ENCODE assay signal across 18 cellular contexts in the genomic region with DNA sequence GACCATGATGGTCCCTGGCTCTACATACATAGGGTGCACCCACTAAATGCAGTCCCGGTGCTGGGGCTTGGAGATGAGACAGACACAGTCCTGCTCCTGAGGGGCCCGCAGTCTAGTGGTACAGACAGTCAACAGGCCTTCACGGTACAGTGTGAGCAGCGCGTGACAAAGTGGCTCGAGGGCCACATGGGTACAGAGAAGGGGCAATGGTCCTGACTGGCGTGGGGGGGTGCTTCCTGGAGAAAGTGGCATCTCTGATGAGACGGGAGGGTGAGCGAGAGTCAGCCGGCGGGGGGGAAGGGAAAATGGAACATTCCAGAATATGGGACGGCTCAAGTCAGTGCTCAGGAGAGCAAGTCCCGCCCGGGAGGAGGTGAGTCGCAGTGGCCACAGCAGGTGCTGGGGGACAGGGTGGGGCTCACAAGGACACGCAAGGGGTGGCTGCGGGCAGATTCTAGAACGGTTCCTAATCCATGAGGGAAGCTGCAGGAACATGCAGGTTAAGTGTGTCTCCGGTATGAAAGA. TPM values are rescaled to one million over a fixed set of nuclear protein-coding genes. Genes with fewer than 3 reads are reported as not detected.
A peak's percentile ranks its signal among the peaks of the same experiment; 100 is the strongest.
DNase-seq lines count a peak whose midpoint lies in the region; ATAC-seq and TF ChIP-seq lines count a peak whose summit lies in the region.
"Had no signal": no experiment of that assay in that cellular context is flagged by ENCODE, and none has a peak within 500 bp of the region (broad histone marks: within the 10 kb centered on the region; RNA-seq: fewer than 3 reads in every experiment).

No MANE protein-coding gene starts in this region.

- peak overlapping the region in 4 of 5 donors; percentile 28 to 85 (median 72) for H3K27ac ChIP-seq in adrenal gland
- peak overlapping the region; percentile 57 to 68 for H3K27ac ChIP-seq in testis
- H3K27ac ChIP-seq: KMS-11 had no signal

- H3K9me3 ChIP-seq in adrenal gland (replicated peaks in 1 of 3) (no peaks in the 10 kb centered on the region), testis (no peaks in the 10 kb centered on the region)
- H3K9me3 ChIP-seq: BE2C, Caco-2 had no signal

- H3K4me1 Mint-ChIP-seq in activated naive CD4-positive, alpha-beta T cell treated with anti-CD3 and anti-CD28 coated beads, Interleukin-2, amount 10 ng/mL, durations not matched to agents 7 days and 5 days, result no peaks in the 10 kb centered on the region
- H3K4me1 Mint-ChIP-seq in nephron progenitor cell, result no peaks in the 10 kb centered on the region

- H3K36me3 ChIP-seq in adrenal gland (replicated peaks in 1 of 2) (peaks cover 0 to 4% of the 10 kb centered on the region in 2 donors), testis (ENCODE audit: low read depth, missing control alignments) (no peaks in the 10 kb centered on the region)
- H3K36me3 ChIP-seq: BE2C had no signal

- CTCF ChIA-PET in activated naive CD4-positive, alpha-beta T cell treated with anti-CD3 and anti-CD28 coated beads, Interleukin-2, amount 10 ng/mL, durations not matched to agents 7 days and 5 days (lab: Charles Lee), result no interaction called here

- no peak overlapping the region for H3K27ac Mint-ChIP-seq in activated naive CD4-positive, alpha-beta T cell treated with anti-CD3 and anti-CD28 coated beads, Interleukin-2, amount 10 ng/mL, durations not matched to agents 7 days and 5 days
- H3K27ac Mint-ChIP-seq in nephron progenitor cell, result peak overlapping the region; percentile 60
- H3K27ac Mint-ChIP-seq: CD4-positive, alpha-beta T cell had no signal

- H3K4me3 ChIP-seq in adrenal gland (no peak overlapping the region), testis (no peak overlapping the region)

- TF ChIP-seq CTCF in adrenal gland (IDR thresholded peaks at IDR 0.05) (no peak), nephron progenitor cell (IDR thresholded peaks at IDR 0.05) (no peak), testis (IDR thresholded peaks at IDR 0.05) (no peak)

- DNase-seq in activated naive CD4-positive, alpha-beta T cell treated with anti-CD3 and anti-CD28 coated beads, Interleukin-2, amount 10 ng/mL, durations not matched to agents 7 days and 5 days, result peak; percentile 13
- DNase-seq in activated naive CD4-positive, alpha-beta T cell (lab: John Stamatoyannopoulos, UW), result no peak
- DNase-seq in adrenal gland (peak in 1 of 7 donors; percentile 54), nephron progenitor cell (no peak), testis (no peak), NCI-H345 treated with DMSO at 0.1 percent for 48 hours (lab: John Stamatoyannopoulos, UW; ENCODE audit: unreplicated experiment) (no peak)
- DNase-seq: BE2C; Caco-2; CD4-positive, alpha-beta T cell; NCI-H1417; NCI-H187; NCI-H2227 treated with DMSO at 0.1 percent for 48 hours; NCI-H524; NCI-H82; OCI-M1; SHP77 had no signal

- WGBS in adrenal gland, 4 donors, result 88 to 93% (median 91%) methylated on average over 18 to 19 of the region's 19 CpGs
- WGBS in testis, 2 donors, result 91 to 94% methylated on average over 16 to 19 of the region's 19 CpGs

- intact Hi-C loops in adrenal gland (cut with DNase I) (no loop called here), testis (cut with DNase I; ENCODE audit: low total_unique reads) (no loop called here)

- H3K9me3 Mint-ChIP-seq in activated naive CD4-positive, alpha-beta T cell treated with anti-CD3 and anti-CD28 coated beads, Interleukin-2, amount 10 ng/mL, durations not matched to agents 7 days and 5 days, result no peaks in the 10 kb centered on the region
- no peaks in the 10 kb centered on the region for H3K9me3 Mint-ChIP-seq in nephron progenitor cell
- H3K9me3 Mint-ChIP-seq: CD4-positive, alpha-beta T cell had no signal

- peaks cover 28 to 31% of the 10 kb centered on the region in 2 donors for H3K4me1 ChIP-seq in adrenal gland (replicated peaks in 1 of 2)
- peaks cover 22% of the 10 kb centered on the region for H3K4me1 ChIP-seq in testis
- H3K4me1 ChIP-seq: BE2C, Caco-2 had no signal

- H3K27me3 Mint-ChIP-seq in activated naive CD4-positive, alpha-beta T cell treated with anti-CD3 and anti-CD28 coated beads, Interleukin-2, amount 10 ng/mL, durations not matched to agents 7 days and 5 days, result peaks cover 13% of the 10 kb centered on the region
- H3K27me3 Mint-ChIP-seq in nephron progenitor cell (ENCODE audit: low read depth, poor library complexity), result peaks cover 9% of the 10 kb centered on the region
- H3K27me3 Mint-ChIP-seq: CD4-positive, alpha-beta T cell had no signal

- H3K36me3 Mint-ChIP-seq in activated naive CD4-positive, alpha-beta T cell treated with anti-CD3 and anti-CD28 coated beads, Interleukin-2, amount 10 ng/mL, durations not matched to agents 7 days and 5 days, result no peaks in the 10 kb centered on the region
- H3K36me3 Mint-ChIP-seq in nephron progenitor cell (ENCODE audit: low read depth), result peaks cover 32% of the 10 kb centered on the region

- ATAC-seq in GM21529 (IDR thresholded peaks at IDR 0.05; ENCODE audit: unreplicated experiment), result no peak

- no peak overlapping the region for H3K4me3 Mint-ChIP-seq in activated naive CD4-positive, alpha-beta T cell treated with anti-CD3 and anti-CD28 coated beads, Interleukin-2, amount 10 ng/mL, durations not matched to agents 7 days and 5 days
- H3K4me3 Mint-ChIP-seq in nephron progenitor cell, result no peak overlapping the region
- H3K4me3 Mint-ChIP-seq: CD4-positive, alpha-beta T cell had no signal

- TF ChIP-seq POLR2A in adrenal gland (IDR thresholded peaks at IDR 0.05) (no peak), testis (IDR thresholded peaks at IDR 0.05) (no peak)

- no peaks in the 10 kb centered on the region for H3K27me3 ChIP-seq in adrenal gland
- H3K27me3 ChIP-seq in testis, result no peaks in the 10 kb centered on the region
- H3K27me3 ChIP-seq: BE2C had no signal

RNA-seq across cellular contexts. Expression of a gene that starts 38.0 kb away (rescaled TPM):
- total RNA-seq in adrenal gland (100 to 1,000 TPM in 4 of 8 donors, 10 to 100 TPM in 4; 67.2 to 154 (median 96.4) TPM), testis (100 to 1,000 TPM; 181 to 208 TPM)
- polyA plus RNA-seq in adrenal gland (100 to 1,000 TPM in 2 of 3 donors, 10 to 100 TPM in 1; 34.8 to 359 (median 247) TPM), testis (ENCODE audit: insufficient read depth, low read depth, low replicate concordance) (70.3 TPM)
